In genomic region chr1:19495000-19495656, GRCh38 we compare ENCODE assay signal across 1 cellular context.
TF ChIP-seq lines count a peak whose summit lies in the region.

No MANE protein-coding gene starts in this region.

TF ChIP-seq in H1, 55 proteins besides CTCF, POLR2A, EP300 and RAD21:
- TF ChIP-seq BCL11A (IDR thresholded peaks at IDR 0.05; ENCODE audit: low read depth in 2 of 2, low read length in 2 of 2) (no peak), KDM1A (IDR thresholded peaks at IDR 0.05; ENCODE audit: borderline replicate concordance, low read length) (no peak), POLR2AphosphoS5 (IDR thresholded peaks at IDR 0.05; ENCODE audit: low read depth, low read length) (no peak), JUN (IDR thresholded peaks at IDR 0.05; ENCODE audit: low read depth, low read length) (no peak), SP4 (IDR thresholded peaks at IDR 0.05; ENCODE audit: low read length) (no peak), BRCA1 (IDR thresholded peaks at IDR 0.05; ENCODE audit: low read depth, low read length) (no peak)
